ENCODE assay signal across 22 cellular contexts in the genomic region with DNA sequence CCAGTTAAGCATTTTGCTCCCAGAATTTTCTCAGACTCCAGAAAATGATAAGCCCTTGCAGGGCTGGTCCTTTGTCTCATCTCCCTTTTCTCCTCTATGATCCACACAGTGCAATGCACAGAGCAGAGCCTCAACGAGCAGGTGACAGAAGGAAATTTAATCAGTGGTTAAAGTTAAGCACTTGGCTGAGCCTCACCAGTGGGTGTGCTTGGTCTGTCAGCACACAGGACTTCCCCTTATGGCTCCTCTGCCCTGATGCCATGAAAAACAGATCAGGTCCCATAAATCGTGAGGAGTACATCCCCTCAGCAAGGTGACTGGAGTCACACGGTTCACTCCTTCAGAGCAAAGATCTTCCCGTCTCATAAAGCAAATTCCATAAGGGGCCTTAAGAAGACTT.
A peak's percentile ranks its signal among the peaks of the same experiment; 100 is the strongest.
DNase-seq lines count a peak whose midpoint lies in the region; ATAC-seq and TF ChIP-seq lines count a peak whose summit lies in the region.
"Had no signal": no experiment of that assay in that cellular context is flagged by ENCODE, and none has a peak within 500 bp of the region (broad histone marks: within the 10 kb centered on the region; RNA-seq: fewer than 3 reads in every experiment).

No MANE protein-coding gene starts in this region.

- no peaks in the 10 kb centered on the region for H3K36me3 ChIP-seq in GM23338 (ENCODE audit: insufficient read depth)
- peaks cover 16% of the 10 kb centered on the region for H3K36me3 ChIP-seq in OCI-LY1 (ENCODE audit: insufficient read depth, low read length)
- no peaks in the 10 kb centered on the region for H3K36me3 ChIP-seq in mesendoderm (ENCODE audit: control insufficient read depth, insufficient read depth, low read length)
- no peaks in the 10 kb centered on the region for H3K36me3 ChIP-seq in suprapubic skin
- H3K36me3 ChIP-seq: adrenal gland, HAP-1, transverse colon had no signal

- ATAC-seq in GM23338 (no peak; the same call in 2 of the 3 replicates), GM21786 (IDR thresholded peaks at IDR 0.05; ENCODE audit: unreplicated experiment) (no peak)
- ATAC-seq: PC-3 had no signal

- DNase-seq in NCI-H2029 (lab: John Stamatoyannopoulos, UW) = peak; percentile 14
- DNase-seq in NCI-H2029 treated with DMSO at 0.1 percent for 48 hours (lab: John Stamatoyannopoulos, UW) = no peak
- no peak for DNase-seq in GM23338 (ENCODE audit: low spot score)
- no peak for DNase-seq in mesendoderm
- DNase-seq in hepatic stellate cell (ENCODE audit: low spot score) = no peak
- no peak for DNase-seq in suprapubic skin (ENCODE audit: low spot score in 2 of 2)
- DNase-seq: activated T-cell treated with anti-CD3 and anti-CD28 coated beads, Interleukin-2, amount 50 U/mL, for 1 hour; adrenal gland; C1 segment of cervical spinal cord; DMS53; glutamatergic neuron; mammary epithelial cell; naive B cell; NCI-H187; NCI-H510A treated with DMSO at 0.1 percent for 48 hours; PC-3; small intestine; T1000; transverse colon had no signal

- H3K4me3 Mint-ChIP-seq in GM23338 = peak overlapping the region; percentile 35; the same call in 2 of the 3 replicates

- H3K27me3 ChIP-seq in GM23338 (ENCODE audit: insufficient read depth) = no peaks in the 10 kb centered on the region
- H3K27me3 ChIP-seq in OCI-LY1 (ENCODE audit: insufficient read depth, low read length) = no peaks in the 10 kb centered on the region
- no peaks in the 10 kb centered on the region for H3K27me3 ChIP-seq in mesendoderm (ENCODE audit: insufficient read depth, low read length, poor library complexity)
- no peaks in the 10 kb centered on the region for H3K27me3 ChIP-seq in suprapubic skin
- H3K27me3 ChIP-seq: adrenal gland, transverse colon had no signal

- H3K9me3 Mint-ChIP-seq in GM23338 = peaks cover 7% of the 10 kb centered on the region; the same call in 2 of the 3 replicates

- TF ChIP-seq EP300 in suprapubic skin (IDR thresholded peaks at IDR 0.05) = no peak

- H4K20me1 ChIP-seq in GM23338 (replicated peaks; ENCODE audit: insufficient read depth) (no peaks in the 10 kb centered on the region), OCI-LY1 (ENCODE audit: insufficient read depth, low read length) (no peaks in the 10 kb centered on the region)

- H3K79me2 ChIP-seq in GM23338 (replicated peaks; ENCODE audit: insufficient read depth) = no peaks in the 10 kb centered on the region
- no peaks in the 10 kb centered on the region for H3K79me2 ChIP-seq in OCI-LY1 (ENCODE audit: insufficient read depth, low read length)
- H3K79me2 ChIP-seq in mesendoderm (ENCODE audit: control insufficient read depth, insufficient read depth, low read length) = no peaks in the 10 kb centered on the region

- no peak for TF ChIP-seq CTCF in GM23338 (conservative IDR thresholded peaks at IDR 0.05; ENCODE audit: low read depth in 2 of 2)
- no peak for TF ChIP-seq CTCF in OCI-LY1 (IDR thresholded peaks at IDR 0.05; ENCODE audit: low read length)
- no peak for TF ChIP-seq CTCF in suprapubic skin (IDR thresholded peaks at IDR 0.05)

- peaks cover 27% of the 10 kb centered on the region for H3K4me1 Mint-ChIP-seq in GM23338

- H3K9me3 ChIP-seq in OCI-LY1 (ENCODE audit: low read length) (no peaks in the 10 kb centered on the region), suprapubic skin (no peaks in the 10 kb centered on the region)
- H3K9me3 ChIP-seq: adrenal gland, HAP-1, transverse colon had no signal

- H3F3A ChIP-seq in GM23338 (replicated peaks; ENCODE audit: low read depth) (no peaks in the 10 kb centered on the region), OCI-LY1 (ENCODE audit: insufficient read depth, low read length) (no peaks in the 10 kb centered on the region)

- H3K18ac ChIP-seq in mesendoderm (ENCODE audit: low read length) = no peak overlapping the region

- no peak overlapping the region for H2BK5ac ChIP-seq in mesendoderm (ENCODE audit: low read length)

- no peak overlapping the region for H2BK120ac ChIP-seq in mesendoderm (ENCODE audit: low read depth, low read length)

- no peak overlapping the region for H3K56ac ChIP-seq in mesendoderm (ENCODE audit: low read length)

- TF ChIP-seq POLR2A in suprapubic skin (IDR thresholded peaks at IDR 0.05) = no peak

- no peak overlapping the region for H3K23ac ChIP-seq in mesendoderm (ENCODE audit: low read length)

- H4K8ac ChIP-seq in mesendoderm (ENCODE audit: low read depth, low read length) = no peak overlapping the region

- peak overlapping the region; percentile 22 for H3K4me2 ChIP-seq in GM23338
- H3K4me2 ChIP-seq in OCI-LY1 (ENCODE audit: low read length) = peak overlapping the region; percentile 60
- H3K4me2 ChIP-seq in mesendoderm (ENCODE audit: low read length) = no peak overlapping the region

- H2AFZ ChIP-seq in GM23338 (peak overlapping the region; percentile 33; the same call in 1 of the 2 replicates), OCI-LY1 (ENCODE audit: low read length) (no peak overlapping the region)

- H2AK5ac ChIP-seq in mesendoderm (ENCODE audit: low read length) = peak overlapping the region; percentile 14

- H2BK15ac ChIP-seq in mesendoderm (replicated peaks; ENCODE audit: low read depth) = no peak overlapping the region

- H3K36me3 Mint-ChIP-seq in GM23338 (ENCODE audit: low read depth) = no peaks in the 10 kb centered on the region

- no peak overlapping the region for H3K4ac ChIP-seq in mesendoderm (ENCODE audit: low read depth, low read length)

- peak overlapping the region; percentile 64 for H3K9ac ChIP-seq in OCI-LY1 (ENCODE audit: low read length)
- no peak overlapping the region for H3K9ac ChIP-seq in mesendoderm (ENCODE audit: low read length)

- WGBS in mesendoderm (ENCODE audit: extremely low coverage, insufficient coverage, low lambda C conversion rate) = no CpG with 5 or more reads among the region's 4 CpGs
- 37% methylated on average over 4 of the region's 4 CpGs for WGBS in suprapubic skin

- H3K4me3 ChIP-seq in GM23338 (no peak overlapping the region), OCI-LY1 (ENCODE audit: low read depth, low read length, poor library complexity, severe bottlenecking) (peak overlapping the region; percentile 19), mesendoderm (ENCODE audit: low read length) (no peak overlapping the region), suprapubic skin (no peak overlapping the region)
- H3K4me3 ChIP-seq: adrenal gland, HAP-1, transverse colon had no signal

- H3K4me1 ChIP-seq in GM23338 (ENCODE audit: insufficient read depth) = peaks cover 38% of the 10 kb centered on the region
- H3K4me1 ChIP-seq in OCI-LY1 (ENCODE audit: insufficient read depth, low read length, severe bottlenecking) = peaks cover 83% of the 10 kb centered on the region
- H3K4me1 ChIP-seq in mesendoderm (ENCODE audit: control insufficient read depth, low read depth, low read length) = peaks cover 4% of the 10 kb centered on the region
- no peaks in the 10 kb centered on the region for H3K4me1 ChIP-seq in suprapubic skin
- H3K4me1 ChIP-seq: adrenal gland, HAP-1 had no signal

- H3K27ac ChIP-seq in GM23338 (ENCODE audit: low read depth) = peak overlapping the region; percentile 72; the same call in 1 of the 2 replicates
- H3K27ac ChIP-seq in OCI-LY1 (ENCODE audit: low read depth, low read length, poor library complexity, severe bottlenecking) = peak overlapping the region; percentile 98
- H3K27ac ChIP-seq in mesendoderm (ENCODE audit: low read depth, low read length) = no peak overlapping the region
- H3K27ac ChIP-seq in suprapubic skin = no peak overlapping the region
- H3K27ac ChIP-seq: adrenal gland, transverse colon had no signal

- H3K9me2 ChIP-seq in GM23338 (ENCODE audit: insufficient read depth) (no peaks in the 10 kb centered on the region), OCI-LY1 (ENCODE audit: low read depth, low read length) (no peaks in the 10 kb centered on the region)

- peaks cover 6% of the 10 kb centered on the region for H3K27me3 Mint-ChIP-seq in GM23338 (ENCODE audit: insufficient read depth, low read depth, poor library complexity)

- no peak overlapping the region for H4K5ac ChIP-seq in mesendoderm (ENCODE audit: low read length)

- H3K27ac Mint-ChIP-seq in GM23338 = peak overlapping the region; percentile 46; the same call in 1 of the 2 replicates

- no peaks in the 10 kb centered on the region for H3K79me1 ChIP-seq in mesendoderm (ENCODE audit: low read length)

TF ChIP-seq in GM23338, 12 proteins besides CTCF, POLR2A, EP300 and RAD21 (continues in another document):
- no peak for TF ChIP-seq STAT1 (IDR thresholded peaks at IDR 0.05; ENCODE audit: unreplicated experiment)
- TF ChIP-seq ZNF114 (CRISPR knock-in tag; IDR thresholded peaks at IDR 0.05) = no peak
- TF ChIP-seq, protein P1, sequence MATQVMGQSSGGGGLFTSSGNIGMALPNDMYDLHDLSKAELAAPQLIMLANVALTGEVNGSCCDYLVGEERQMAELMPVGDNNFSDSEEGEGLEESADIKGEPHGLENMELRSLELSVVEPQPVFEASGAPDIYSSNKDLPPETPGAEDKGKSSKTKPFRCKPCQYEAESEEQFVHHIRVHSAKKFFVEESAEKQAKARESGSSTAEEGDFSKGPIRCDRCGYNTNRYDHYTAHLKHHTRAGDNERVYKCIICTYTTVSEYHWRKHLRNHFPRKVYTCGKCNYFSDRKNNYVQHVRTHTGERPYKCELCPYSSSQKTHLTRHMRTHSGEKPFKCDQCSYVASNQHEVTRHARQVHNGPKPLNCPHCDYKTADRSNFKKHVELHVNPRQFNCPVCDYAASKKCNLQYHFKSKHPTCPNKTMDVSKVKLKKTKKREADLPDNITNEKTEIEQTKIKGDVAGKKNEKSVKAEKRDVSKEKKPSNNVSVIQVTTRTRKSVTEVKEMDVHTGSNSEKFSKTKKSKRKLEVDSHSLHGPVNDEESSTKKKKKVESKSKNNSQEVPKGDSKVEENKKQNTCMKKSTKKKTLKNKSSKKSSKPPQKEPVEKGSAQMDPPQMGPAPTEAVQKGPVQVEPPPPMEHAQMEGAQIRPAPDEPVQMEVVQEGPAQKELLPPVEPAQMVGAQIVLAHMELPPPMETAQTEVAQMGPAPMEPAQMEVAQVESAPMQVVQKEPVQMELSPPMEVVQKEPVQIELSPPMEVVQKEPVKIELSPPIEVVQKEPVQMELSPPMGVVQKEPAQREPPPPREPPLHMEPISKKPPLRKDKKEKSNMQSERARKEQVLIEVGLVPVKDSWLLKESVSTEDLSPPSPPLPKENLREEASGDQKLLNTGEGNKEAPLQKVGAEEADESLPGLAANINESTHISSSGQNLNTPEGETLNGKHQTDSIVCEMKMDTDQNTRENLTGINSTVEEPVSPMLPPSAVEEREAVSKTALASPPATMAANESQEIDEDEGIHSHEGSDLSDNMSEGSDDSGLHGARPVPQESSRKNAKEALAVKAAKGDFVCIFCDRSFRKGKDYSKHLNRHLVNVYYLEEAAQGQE (IDR thresholded peaks at IDR 0.05; ENCODE audit: unreplicated experiment) = no peak
- TF ChIP-seq EZH2 (IDR thresholded peaks at IDR 0.05; ENCODE audit: low read depth, unreplicated experiment) = no peak
- TF ChIP-seq ZNF331 (CRISPR knock-in tag; IDR thresholded peaks at IDR 0.05; ENCODE audit: low read depth) = no peak
- no peak for TF ChIP-seq POLR2AphosphoS5 (IDR thresholded peaks at IDR 0.05; ENCODE audit: low read depth)

Comparison
In these comparisons a context has a peak if more than half of its experiments do, and no peak if none do; other contexts are left out.
1. H3K27ac ChIP-seq: peak in GM23338 (single experiment) and OCI-LY1 (single experiment); none in mesendoderm (single experiment) and suprapubic skin (single experiment).